ENCODE assay signal across 1 cellular context in the genomic region with DNA sequence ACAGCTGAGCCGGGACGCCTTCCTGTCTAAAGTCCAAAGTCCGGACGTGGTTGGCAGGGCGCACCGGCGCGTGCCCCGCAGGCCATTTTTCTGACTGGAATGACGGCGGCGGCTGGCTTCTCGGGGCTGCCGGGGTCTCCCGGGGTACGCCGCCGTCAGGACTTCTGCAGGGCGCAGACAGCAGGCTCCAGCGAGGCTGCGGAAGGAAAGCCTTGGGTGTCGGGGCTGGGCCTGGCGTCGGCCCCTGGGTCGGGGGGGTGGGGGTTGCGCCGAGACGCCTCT.
TF ChIP-seq lines count a peak whose summit lies in the region.

No MANE protein-coding gene starts in this region.

TF ChIP-seq in A549, 52 proteins besides CTCF, POLR2A, EP300 and RAD21 (continued from another document):
- TF ChIP-seq BCL3 (IDR thresholded peaks at IDR 0.05) (peak; percentile 38; the same call in 1 of the 3 replicates), KDM5A (IDR thresholded peaks at IDR 0.05) (no peak)
- TF ChIP-seq, protein P1, sequence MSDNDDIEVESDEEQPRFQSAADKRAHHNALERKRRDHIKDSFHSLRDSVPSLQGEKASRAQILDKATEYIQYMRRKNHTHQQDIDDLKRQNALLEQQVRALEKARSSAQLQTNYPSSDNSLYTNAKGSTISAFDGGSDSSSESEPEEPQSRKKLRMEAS (IDR thresholded peaks at IDR 0.05), result peak; percentile 49
